ENCODE assay signal across 24 cellular contexts in the genomic region with DNA sequence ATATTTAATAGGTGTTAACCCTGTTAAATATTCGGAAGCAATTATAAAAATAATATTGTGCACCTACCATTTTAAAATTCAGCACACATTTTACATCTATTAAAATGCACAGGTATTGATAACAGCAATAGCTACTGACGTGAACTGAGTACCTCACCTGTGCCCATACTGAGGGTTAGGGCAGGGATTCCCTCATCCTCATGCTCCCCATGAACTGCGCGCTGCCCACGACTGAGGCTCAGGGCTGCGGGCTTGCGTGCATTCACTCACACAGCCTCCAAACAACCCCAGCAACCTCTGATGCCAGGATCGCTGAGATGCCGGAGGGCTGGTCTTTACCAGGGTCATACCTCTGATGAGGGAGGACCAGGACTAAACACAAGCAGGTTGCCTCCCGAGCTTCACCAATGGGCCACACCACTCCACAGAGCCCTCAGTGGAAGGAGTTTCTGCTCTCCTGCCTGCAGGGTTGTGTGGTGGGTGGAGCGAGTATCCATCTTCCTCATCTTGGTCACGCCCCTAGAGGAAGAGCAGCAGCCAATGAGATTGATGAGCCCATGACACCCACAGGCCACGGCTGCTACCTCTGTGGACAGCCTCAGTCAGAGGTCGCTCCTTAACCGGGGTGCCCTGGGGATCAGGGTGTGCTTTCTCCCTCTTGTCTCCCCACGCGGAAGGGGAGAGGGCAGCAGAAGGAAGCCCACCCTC.
DNase-seq lines count a peak whose midpoint lies in the region; ATAC-seq and TF ChIP-seq lines count a peak whose summit lies in the region.
"Had no signal": no experiment of that assay in that cellular context is flagged by ENCODE, and none has a peak within 500 bp of the region (broad histone marks: within the 10 kb centered on the region; RNA-seq: fewer than 3 reads in every experiment).

No MANE protein-coding gene starts in this region.

- H2BK12ac ChIP-seq in mesenchymal stem cell (ENCODE audit: low read length in 2 of 2) = peak overlapping the region in 1 of 2 experiments; percentile 15

- no peak overlapping the region for H3K23ac ChIP-seq in mesenchymal stem cell (ENCODE audit: low read length in 2 of 2)

- H3K4ac ChIP-seq in mesenchymal stem cell (ENCODE audit: low read depth in 1 of 2, low read length in 2 of 2) = no peak overlapping the region

- ATAC-seq in HG03521 (IDR thresholded peaks at IDR 0.05; ENCODE audit: unreplicated experiment) = no peak
- ATAC-seq: activated CD8-positive, alpha-beta T cell treated with anti-CD3 and anti-CD28 coated beads, Interleukin-2, amount 10 ng/mL, durations not matched to agents 7 days and 5 days; gastroesophageal sphincter; left colon; T-cell had no signal

- H3K4me2 ChIP-seq in mesenchymal stem cell (ENCODE audit: low read length, poor library complexity, severe bottlenecking) = no peak overlapping the region
- H3K4me2 ChIP-seq: hepatocyte had no signal

- H3K27me3 ChIP-seq in mesenchymal stem cell (ENCODE audit: control insufficient read depth in 1 of 2, insufficient read depth in 1 of 2, low read length in 2 of 2) (no peaks in the 10 kb centered on the region), ovary (no peaks in the 10 kb centered on the region), Peyer's patch (no peaks in the 10 kb centered on the region)
- H3K27me3 ChIP-seq: gastroesophageal sphincter, hepatocyte, sigmoid colon, SJCRH30 had no signal

- H3K9me3 ChIP-seq in mesenchymal stem cell (ENCODE audit: control insufficient read depth, low read length) = no peaks in the 10 kb centered on the region
- H3K9me3 ChIP-seq in ovary = no peaks in the 10 kb centered on the region
- no peaks in the 10 kb centered on the region for H3K9me3 ChIP-seq in Peyer's patch
- H3K9me3 ChIP-seq: gastroesophageal sphincter, sigmoid colon, SJCRH30 had no signal

- intact Hi-C loops in ovary (cut with DNase I) = loop anchor here in 1 of 4 donors (10.0 kb wide), 1 partner anchor 71 kb away; no protein-coding TSS in a partner anchor

- TF ChIP-seq CTCF in ovary (IDR thresholded peaks at IDR 0.05) (no peak), Peyer's patch (IDR thresholded peaks at IDR 0.05) (no peak)

- H3K36me3 ChIP-seq in mesenchymal stem cell (ENCODE audit: control insufficient read depth in 1 of 2, insufficient read depth in 2 of 2, low read depth in 1 of 2, low read length in 2 of 2) = no peaks in the 10 kb centered on the region
- no peaks in the 10 kb centered on the region for H3K36me3 ChIP-seq in ovary
- no peaks in the 10 kb centered on the region for H3K36me3 ChIP-seq in Peyer's patch
- H3K36me3 ChIP-seq: gastroesophageal sphincter, sigmoid colon, SJCRH30 had no signal

- no peak overlapping the region for H2AFZ ChIP-seq in mesenchymal stem cell (ENCODE audit: low read depth, low read length)
- H2AFZ ChIP-seq: GM23248, hepatocyte had no signal

- H4K8ac ChIP-seq in mesenchymal stem cell (ENCODE audit: low read length) = peak overlapping the region; percentile 69

- H3K14ac ChIP-seq in mesenchymal stem cell (ENCODE audit: low read length in 2 of 2) = peak overlapping the region in 1 of 2 experiments; percentile 35

- peaks cover 3% of the 10 kb centered on the region for H3K4me1 ChIP-seq in mesenchymal stem cell (ENCODE audit: control insufficient read depth, insufficient read depth, low read depth, low read length)
- no peaks in the 10 kb centered on the region for H3K4me1 ChIP-seq in ovary (ENCODE audit: insufficient read depth)
- H3K4me1 ChIP-seq in Peyer's patch = no peaks in the 10 kb centered on the region
- H3K4me1 ChIP-seq: gastroesophageal sphincter, sigmoid colon, SJCRH30 had no signal

- no peak overlapping the region for H2AK5ac ChIP-seq in mesenchymal stem cell (ENCODE audit: low read length, severe bottlenecking)

- H3K79me1 ChIP-seq in mesenchymal stem cell (replicated peaks; ENCODE audit: low read length, poor library complexity, severe bottlenecking) = no peaks in the 10 kb centered on the region

- peak overlapping the region in 1 of 2 experiments; percentile 13 for H3K18ac ChIP-seq in mesenchymal stem cell (ENCODE audit: low read depth in 1 of 2, low read length in 2 of 2)

- no peak overlapping the region for H3K4me3 ChIP-seq in mesenchymal stem cell (ENCODE audit: insufficient read depth in 1 of 2, low read depth in 1 of 2, low read length in 2 of 2)
- no peak overlapping the region for H3K4me3 ChIP-seq in ovary
- no peak overlapping the region for H3K4me3 ChIP-seq in Peyer's patch
- H3K4me3 ChIP-seq: gastroesophageal sphincter, GM23248, hepatocyte, sigmoid colon, SJCRH30 had no signal

- 98% methylated on average over 12 of the region's 17 CpGs for WGBS in mesenchymal stem cell
- 93 to 96% (median 96%) methylated on average over 17 of the region's 17 CpGs for WGBS in ovary, 3 donors

- H3K27ac ChIP-seq in mesenchymal stem cell (ENCODE audit: low read length, poor library complexity, severe bottlenecking) = no peak overlapping the region
- no peak overlapping the region for H3K27ac ChIP-seq in ovary
- no peak overlapping the region for H3K27ac ChIP-seq in Peyer's patch
- H3K27ac ChIP-seq: gastroesophageal sphincter, GM23248, hepatocyte, sigmoid colon, SJCRH30 had no signal

- DNase-seq in Caki2 (ENCODE audit: low read depth) = peak; percentile 12
- DNase-seq in NAMALWA (ENCODE audit: low spot score) = peak; percentile 28
- peak; percentile 14 for DNase-seq in SK-MEL-5 (ENCODE audit: low read depth, low spot score)
- no peak for DNase-seq in mesenchymal stem cell
- DNase-seq in ovary = no peak
- no peak for DNase-seq in activated CD8-positive, alpha-beta memory T cell treated with anti-CD3 and anti-CD28 coated beads, Interleukin-2, amount 50 U/mL, for 4 hours
- DNase-seq in Peyer's patch = no peak
- DNase-seq: 8988T; activated CD4-positive, alpha-beta T cell treated with anti-CD3 and anti-CD28 coated beads for 1 hour; activated CD8-positive, alpha-beta T cell treated with anti-CD3 and anti-CD28 coated beads, Interleukin-2, amount 10 ng/mL, durations not matched to agents 7 days and 5 days; activated gamma-delta T cell; activated T-cell treated with anti-CD3 and anti-CD28 coated beads for 4 hours; left colon; mammary epithelial cell; NCI-H2081 treated with DMSO at 0.1 percent for 48 hours; NCI-H226; posterior cingulate gyrus; sigmoid colon; SJCRH30; T-cell had no signal

- TF ChIP-seq POLR2A in ovary (IDR thresholded peaks at IDR 0.05) (no peak), Peyer's patch (IDR thresholded peaks at IDR 0.05) (no peak)

- no peak overlapping the region for H2BK5ac ChIP-seq in mesenchymal stem cell (ENCODE audit: low read depth, low read length, poor library complexity, severe bottlenecking)

- no peak overlapping the region for H3K9ac ChIP-seq in mesenchymal stem cell (ENCODE audit: low read length)
- H3K9ac ChIP-seq: GM23248 had no signal

- no peak for TF ChIP-seq EP300 in ovary (IDR thresholded peaks at IDR 0.05)

- no peak overlapping the region for H2BK120ac ChIP-seq in mesenchymal stem cell (ENCODE audit: low read depth, low read length)

- H2BK15ac ChIP-seq in mesenchymal stem cell (ENCODE audit: low read depth, poor library complexity, severe bottlenecking) = no peak overlapping the region

- in situ Hi-C loops in Caki2 (cut with HindIII; ENCODE audit: low pct_unique_long_range_greater_than_20kb, low sequenced_read_pairs) (no loop called here), SK-MEL-5 (cut with HindIII; ENCODE audit: low pct_unique_long_range_greater_than_20kb, low sequenced_read_pairs) (no loop called here)

- H4K91ac ChIP-seq in mesenchymal stem cell (ENCODE audit: low read length) = peak overlapping the region; percentile 56

Comparison
In these comparisons a context has a peak if more than half of its experiments do, and no peak if none do; other contexts are left out.
1. DNase-seq: peak in Caki2 (single experiment), NAMALWA (single experiment) and SK-MEL-5 (single experiment); none in mesenchymal stem cell (single experiment), ovary (0 of 5), activated CD8-positive, alpha-beta memory T cell treated with anti-CD3 and anti-CD28 coated beads, Interleukin-2, amount 50 U/mL, for 4 hours (single experiment) and Peyer's patch (0 of 3).